16 cellular contexts compared by ENCODE assay signal in genomic region chr2:172647439-172647838, GRCh38.
"Had no signal": no experiment of that assay in that cellular context is flagged by ENCODE, and none has a peak within 500 bp of the region (broad histone marks: within the 10 kb centered on the region; RNA-seq: fewer than 3 reads in every experiment).

No MANE protein-coding gene starts in this region.

- H3K4me1 Mint-ChIP-seq: immature natural killer cell had no signal

- H3K27me3 Mint-ChIP-seq: activated naive CD8-positive, alpha-beta T cell treated with anti-CD3 and anti-CD28 coated beads for 36 hours had no signal

- DNase-seq: activated CD4-positive, alpha-beta T cell treated with anti-CD3 and anti-CD28 coated beads for 1 hour; activated CD4-positive, alpha-beta T cell treated with anti-CD3 and anti-CD28 coated beads, Interleukin-2, amount 50 U/mL, for 48 hours; activated gamma-delta T cell treated with Interleukin-2 at 50 U/mL for 16 hours; activated naive CD8-positive, alpha-beta T cell treated with anti-CD3 and anti-CD28 coated beads for 36 hours; activated T-cell treated with anti-CD3 and anti-CD28 coated beads, Interleukin-2, amount 50 U/mL, for 48 hours; colonic mucosa; immature natural killer cell; left colon; midbrain; pancreas; small intestine; T-helper 9 cell; thyroid gland; uterus had no signal

- H3K27ac Mint-ChIP-seq: activated naive CD8-positive, alpha-beta T cell treated with anti-CD3 and anti-CD28 coated beads for 36 hours; immature natural killer cell had no signal

- H3K27ac ChIP-seq: ascending aorta, colonic mucosa, pancreas, thyroid gland, uterus had no signal

- H3K9me3 ChIP-seq: ascending aorta, colonic mucosa, pancreas, thyroid gland, uterus had no signal

- H3K27me3 ChIP-seq: ascending aorta, colonic mucosa, pancreas, thyroid gland, uterus had no signal

- H3K36me3 ChIP-seq: ascending aorta, colonic mucosa, pancreas, thyroid gland, uterus had no signal

- H3K4me1 ChIP-seq: ascending aorta, colonic mucosa, pancreas, thyroid gland, uterus had no signal

- ATAC-seq: left colon, pancreas had no signal

- H3K36me3 Mint-ChIP-seq: immature natural killer cell had no signal

- H3K4me3 ChIP-seq: ascending aorta, colonic mucosa, lung, pancreas, thyroid gland, uterus had no signal

- H3K4me3 Mint-ChIP-seq: activated naive CD8-positive, alpha-beta T cell treated with anti-CD3 and anti-CD28 coated beads for 36 hours; immature natural killer cell had no signal
